23 cellular contexts compared by ENCODE assay signal in genomic region chr13:113192902-113193301, GRCh38. TPM values are rescaled to one million over a fixed set of nuclear protein-coding genes. Genes with fewer than 3 reads are reported as not detected.
DNase-seq lines count a peak whose midpoint lies in the region; ATAC-seq and TF ChIP-seq lines count a peak whose summit lies in the region.
"Had no signal": no experiment of that assay in that cellular context is flagged by ENCODE, and none has a peak within 500 bp of the region (broad histone marks: within the 10 kb centered on the region; RNA-seq: fewer than 3 reads in every experiment).

No MANE protein-coding gene starts in this region.

- H3K4me3 ChIP-seq in adipocyte (ENCODE audit: low read length) (no peak overlapping the region), fibroblast of pulmonary artery (replicated peaks; ENCODE audit: low read depth, low read length) (no peak overlapping the region), esophagus muscularis mucosa (no peak overlapping the region)
- H3K4me3 ChIP-seq: cardiac muscle cell, ovary, transverse colon had no signal

- no peaks in the 10 kb centered on the region for H3K9me3 ChIP-seq in adipocyte (ENCODE audit: control insufficient read depth, low read length)
- no peaks in the 10 kb centered on the region for H3K9me3 ChIP-seq in esophagus muscularis mucosa
- H3K9me3 ChIP-seq: ovary, transverse colon had no signal

- CTCF ChIA-PET in activated CD8-positive, alpha-beta memory T cell treated with anti-CD3 and anti-CD28 coated beads, Interleukin-2, amount 10 ng/mL, durations not matched to agents 7 days and 5 days (lab: Charles Lee) = no interaction called here

- no peak overlapping the region for H3K4me3 Mint-ChIP-seq in activated CD8-positive, alpha-beta memory T cell treated with anti-CD3 and anti-CD28 coated beads, Interleukin-2, amount 10 ng/mL, durations not matched to agents 7 days and 5 days
- H3K4me3 Mint-ChIP-seq: activated naive CD4-positive, alpha-beta T cell treated with anti-CD3 and anti-CD28 coated beads, Interleukin-2, amount 50 U/mL, for 24 hours; CD8-positive, alpha-beta T cell; stimulated activated effector memory CD8-positive, alpha-beta T cell treated with anti-CD3 and anti-CD28 coated beads, Interleukin-12 subunit alpha, Interleukin-12 subunit beta, amount 100 ng/mL, for 72 hours had no signal

- H3K4me1 ChIP-seq in adipocyte (ENCODE audit: control insufficient read depth, insufficient read depth, low read length) (peaks cover 22% of the 10 kb centered on the region), esophagus muscularis mucosa (peaks cover 0 to under 1% (median 0%) of the 10 kb centered on the region in 4 donors)
- H3K4me1 ChIP-seq: transverse colon had no signal

- TF ChIP-seq CTCF in fibroblast of pulmonary artery (IDR thresholded peaks at IDR 0.05; ENCODE audit: low read length, missing control alignments) (no peak), esophagus muscularis mucosa (IDR thresholded peaks at IDR 0.05) (no peak)

- H3K36me3 ChIP-seq in adipocyte (ENCODE audit: control insufficient read depth, insufficient read depth, low read length, severe bottlenecking) (peaks cover 74% of the 10 kb centered on the region), esophagus muscularis mucosa (peaks cover 44 to 99% (median 75%) of the 10 kb centered on the region in 4 donors)
- H3K36me3 ChIP-seq: ovary had no signal

- TF ChIP-seq EP300 in esophagus muscularis mucosa (IDR thresholded peaks at IDR 0.05) = no peak

- no peak overlapping the region for H3K9ac ChIP-seq in adipocyte (ENCODE audit: low read length)

- no peak for ATAC-seq in activated CD8-positive, alpha-beta memory T cell treated with anti-CD3 and anti-CD28 coated beads, Interleukin-2, amount 10 ng/mL, durations not matched to agents 7 days and 5 days
- ATAC-seq: CD8-positive, alpha-beta T cell; left ventricle myocardium superior; SK-N-SH treated with all-trans-retinoic acid at 6 μM for 48 hours; stimulated activated effector memory CD8-positive, alpha-beta T cell treated with anti-CD3 and anti-CD28 coated beads, Interleukin-12 subunit alpha, Interleukin-12 subunit beta, amount 100 ng/mL, for 72 hours had no signal

- WGBS in esophagus muscularis mucosa = 100% methylated on average over 2 of the region's 2 CpGs

- intact Hi-C loops in esophagus muscularis mucosa (cut with DNase I) = no loop called here

- peaks cover 13% of the 10 kb centered on the region for H3K4me1 Mint-ChIP-seq in activated CD8-positive, alpha-beta memory T cell treated with anti-CD3 and anti-CD28 coated beads, Interleukin-2, amount 10 ng/mL, durations not matched to agents 7 days and 5 days

- no peak for DNase-seq in activated CD8-positive, alpha-beta memory T cell treated with anti-CD3 and anti-CD28 coated beads, Interleukin-2, amount 10 ng/mL, durations not matched to agents 7 days and 5 days
- no peak for DNase-seq in activated CD8-positive, alpha-beta memory T cell treated with anti-CD3 and anti-CD28 coated beads, Interleukin-2, amount 50 U/mL, for 48 hours
- DNase-seq in adipocyte (ENCODE audit: low read depth) (peak; percentile 84), fibroblast of pulmonary artery (ENCODE audit: low read depth) (peak; percentile 83), NCI-H446 (lab: John Stamatoyannopoulos, UW) (no peak), hippocampal formation (lab: John Stamatoyannopoulos, UW) (no peak), esophagus muscularis mucosa (ENCODE audit: extremely low spot score) (no peak), SW480 (ENCODE audit: low spot score) (no peak)
- DNase-seq: 8988T; activated CD4-positive, alpha-beta T cell treated with anti-CD3 and anti-CD28 coated beads, Interleukin-2, amount 50 U/mL, for 1 hour; CD8-positive, alpha-beta T cell; effector CD4-positive, alpha-beta T cell; left ventricle myocardium superior; NCI-H187 treated with DMSO at 0.1 percent for 48 hours; NCI-H524; ovary; transverse colon had no signal

- peaks cover 2% of the 10 kb centered on the region for H3K9me3 Mint-ChIP-seq in activated CD8-positive, alpha-beta memory T cell treated with anti-CD3 and anti-CD28 coated beads, Interleukin-2, amount 10 ng/mL, durations not matched to agents 7 days and 5 days (ENCODE audit: low read depth)
- H3K9me3 Mint-ChIP-seq: activated naive CD4-positive, alpha-beta T cell treated with anti-CD3 and anti-CD28 coated beads, Interleukin-2, amount 50 U/mL, for 24 hours; CD8-positive, alpha-beta T cell; stimulated activated effector memory CD8-positive, alpha-beta T cell treated with anti-CD3 and anti-CD28 coated beads, Interleukin-12 subunit alpha, Interleukin-12 subunit beta, amount 100 ng/mL, for 72 hours had no signal

- no peaks in the 10 kb centered on the region for H3K27me3 ChIP-seq in adipocyte (replicated peaks; ENCODE audit: control insufficient read depth, insufficient read depth, low read length)
- H3K27me3 ChIP-seq in esophagus muscularis mucosa = no peaks in the 10 kb centered on the region
- H3K27me3 ChIP-seq: cardiac muscle cell, ovary, transverse colon had no signal

- H3K36me3 Mint-ChIP-seq in activated CD8-positive, alpha-beta memory T cell treated with anti-CD3 and anti-CD28 coated beads, Interleukin-2, amount 10 ng/mL, durations not matched to agents 7 days and 5 days = peaks cover 46% of the 10 kb centered on the region

- H3K27ac ChIP-seq in esophagus muscularis mucosa (replicated peaks in 1 of 4) = no peak overlapping the region
- H3K27ac ChIP-seq: cardiac muscle cell, HL-60, ovary, transverse colon had no signal

- H3K27ac Mint-ChIP-seq in activated CD8-positive, alpha-beta memory T cell treated with anti-CD3 and anti-CD28 coated beads, Interleukin-2, amount 10 ng/mL, durations not matched to agents 7 days and 5 days = peak overlapping the region; percentile 18
- H3K27ac Mint-ChIP-seq: activated naive CD4-positive, alpha-beta T cell treated with anti-CD3 and anti-CD28 coated beads, Interleukin-2, amount 50 U/mL, for 24 hours; CD8-positive, alpha-beta T cell; stimulated activated effector memory CD8-positive, alpha-beta T cell treated with anti-CD3 and anti-CD28 coated beads, Interleukin-12 subunit alpha, Interleukin-12 subunit beta, amount 100 ng/mL, for 72 hours had no signal

- no peak for TF ChIP-seq POLR2A in esophagus muscularis mucosa (IDR thresholded peaks at IDR 0.05; ENCODE audit: low read depth)

- no peaks in the 10 kb centered on the region for H3K27me3 Mint-ChIP-seq in activated CD8-positive, alpha-beta memory T cell treated with anti-CD3 and anti-CD28 coated beads, Interleukin-2, amount 10 ng/mL, durations not matched to agents 7 days and 5 days
- H3K27me3 Mint-ChIP-seq: activated naive CD4-positive, alpha-beta T cell treated with anti-CD3 and anti-CD28 coated beads, Interleukin-2, amount 50 U/mL, for 24 hours had no signal

RNA-seq across cellular contexts. Expression of gene PCID2, which starts 15.6 kb away (rescaled TPM):
- total RNA-seq in activated CD8-positive, alpha-beta memory T cell treated with anti-CD3 and anti-CD28 coated beads, Interleukin-2, amount 10 ng/mL, durations not matched to agents 7 days and 5 days = 10 to 100 TPM; 60.3 to 68.0 TPM
- total RNA-seq in esophagus muscularis mucosa = 10 to 100 TPM; 34.5 to 46.9 (median 42.3) TPM

RNA-seq across cellular contexts. Expression of gene CUL4A, which starts 16.5 kb away (rescaled TPM):
- total RNA-seq in activated CD8-positive, alpha-beta memory T cell treated with anti-CD3 and anti-CD28 coated beads, Interleukin-2, amount 10 ng/mL, durations not matched to agents 7 days and 5 days = 10 to 100 TPM; 73.8 to 76.0 TPM
- total RNA-seq in esophagus muscularis mucosa = 100 to 1,000 TPM in 3 of 4 donors, 10 to 100 TPM in 1; 93.4 to 154 (median 122) TPM

RNA-seq across cellular contexts. Expression of gene PROZ, which starts 34.5 kb away (rescaled TPM):
- not detected for total RNA-seq in activated CD8-positive, alpha-beta memory T cell treated with anti-CD3 and anti-CD28 coated beads, Interleukin-2, amount 10 ng/mL, durations not matched to agents 7 days and 5 days
- not detected for total RNA-seq in esophagus muscularis mucosa
- total RNA-seq: cardiac muscle cell; CD8-positive, alpha-beta T cell; left ventricle myocardium superior; ovary; skeletal muscle tissue; transverse colon had no signal

Comparison
In these comparisons a context has a peak if more than half of its experiments do, and no peak if none do; other contexts are left out.
1. DNase-seq: peak in adipocyte (single experiment) and fibroblast of pulmonary artery (single experiment); none in activated CD8-positive, alpha-beta memory T cell treated with anti-CD3 and anti-CD28 coated beads, Interleukin-2, amount 10 ng/mL, durations not matched to agents 7 days and 5 days (single experiment), activated CD8-positive, alpha-beta memory T cell treated with anti-CD3 and anti-CD28 coated beads, Interleukin-2, amount 50 U/mL, for 48 hours (single experiment), NCI-H446 (0 of 2), hippocampal formation (0 of 2), esophagus muscularis mucosa (single experiment) and SW480 (single experiment).